In the genomic region with DNA sequence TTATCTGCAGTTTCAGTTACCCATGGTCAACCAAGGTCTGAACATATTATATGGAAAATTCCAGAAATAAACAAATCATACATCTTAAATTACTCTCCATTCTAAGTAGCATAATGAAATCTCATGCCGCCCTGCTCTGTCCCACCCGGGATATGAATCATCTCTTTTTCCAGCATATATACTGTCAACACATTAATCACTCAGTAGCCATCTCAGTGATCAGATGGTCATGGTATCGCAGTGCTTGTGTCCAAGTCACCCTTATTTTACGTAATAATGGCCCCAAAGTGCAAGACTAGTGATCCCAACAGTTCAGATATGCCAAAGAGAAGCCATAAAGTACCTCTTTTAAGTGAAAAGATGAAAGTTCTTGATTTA, we compare ENCODE assay signal across 1 cellular context.
TF ChIP-seq lines count a peak whose summit lies in the region.

No MANE protein-coding gene starts in this region.

TF ChIP-seq in SK-N-SH, 30 proteins besides CTCF, POLR2A, EP300 and RAD21 (continued from another document):
- TF ChIP-seq, protein P1, sequence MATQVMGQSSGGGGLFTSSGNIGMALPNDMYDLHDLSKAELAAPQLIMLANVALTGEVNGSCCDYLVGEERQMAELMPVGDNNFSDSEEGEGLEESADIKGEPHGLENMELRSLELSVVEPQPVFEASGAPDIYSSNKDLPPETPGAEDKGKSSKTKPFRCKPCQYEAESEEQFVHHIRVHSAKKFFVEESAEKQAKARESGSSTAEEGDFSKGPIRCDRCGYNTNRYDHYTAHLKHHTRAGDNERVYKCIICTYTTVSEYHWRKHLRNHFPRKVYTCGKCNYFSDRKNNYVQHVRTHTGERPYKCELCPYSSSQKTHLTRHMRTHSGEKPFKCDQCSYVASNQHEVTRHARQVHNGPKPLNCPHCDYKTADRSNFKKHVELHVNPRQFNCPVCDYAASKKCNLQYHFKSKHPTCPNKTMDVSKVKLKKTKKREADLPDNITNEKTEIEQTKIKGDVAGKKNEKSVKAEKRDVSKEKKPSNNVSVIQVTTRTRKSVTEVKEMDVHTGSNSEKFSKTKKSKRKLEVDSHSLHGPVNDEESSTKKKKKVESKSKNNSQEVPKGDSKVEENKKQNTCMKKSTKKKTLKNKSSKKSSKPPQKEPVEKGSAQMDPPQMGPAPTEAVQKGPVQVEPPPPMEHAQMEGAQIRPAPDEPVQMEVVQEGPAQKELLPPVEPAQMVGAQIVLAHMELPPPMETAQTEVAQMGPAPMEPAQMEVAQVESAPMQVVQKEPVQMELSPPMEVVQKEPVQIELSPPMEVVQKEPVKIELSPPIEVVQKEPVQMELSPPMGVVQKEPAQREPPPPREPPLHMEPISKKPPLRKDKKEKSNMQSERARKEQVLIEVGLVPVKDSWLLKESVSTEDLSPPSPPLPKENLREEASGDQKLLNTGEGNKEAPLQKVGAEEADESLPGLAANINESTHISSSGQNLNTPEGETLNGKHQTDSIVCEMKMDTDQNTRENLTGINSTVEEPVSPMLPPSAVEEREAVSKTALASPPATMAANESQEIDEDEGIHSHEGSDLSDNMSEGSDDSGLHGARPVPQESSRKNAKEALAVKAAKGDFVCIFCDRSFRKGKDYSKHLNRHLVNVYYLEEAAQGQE (IDR thresholded peaks at IDR 0.05; ENCODE audit: low read depth, low read length), result no peak
- TF ChIP-seq MEF2A (IDR thresholded peaks at IDR 0.05; ENCODE audit: borderline replicate concordance, low read depth), result no peak
- TF ChIP-seq GATA2 (CRISPR knock-in tag; IDR thresholded peaks at IDR 0.05), result no peak
- TF ChIP-seq, protein P2, sequence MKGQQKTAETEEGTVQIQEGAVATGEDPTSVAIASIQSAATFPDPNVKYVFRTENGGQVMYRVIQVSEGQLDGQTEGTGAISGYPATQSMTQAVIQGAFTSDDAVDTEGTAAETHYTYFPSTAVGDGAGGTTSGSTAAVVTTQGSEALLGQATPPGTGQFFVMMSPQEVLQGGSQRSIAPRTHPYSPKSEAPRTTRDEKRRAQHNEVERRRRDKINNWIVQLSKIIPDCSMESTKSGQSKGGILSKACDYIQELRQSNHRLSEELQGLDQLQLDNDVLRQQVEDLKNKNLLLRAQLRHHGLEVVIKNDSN (IDR thresholded peaks at IDR 0.05; ENCODE audit: borderline replicate concordance, low read depth), result no peak
- no peak for TF ChIP-seq SMC3 (IDR thresholded peaks at IDR 0.05; ENCODE audit: low read depth, low read length)
- no peak for TF ChIP-seq EZH2phosphoT487 (IDR thresholded peaks at IDR 0.05; ENCODE audit: borderline replicate concordance, low read depth)
- no peak for TF ChIP-seq TAF1 (IDR thresholded peaks at IDR 0.05; ENCODE audit: borderline replicate concordance, low read depth, low read length)
- TF ChIP-seq YY1 (IDR thresholded peaks at IDR 0.05; ENCODE audit: low read depth), result no peak
- TF ChIP-seq NFIC (IDR thresholded peaks at IDR 0.05; ENCODE audit: borderline replicate concordance), result no peak
- TF ChIP-seq RCOR1 (IDR thresholded peaks at IDR 0.05; ENCODE audit: low read length), result no peak
- TF ChIP-seq SIN3A (IDR thresholded peaks at IDR 0.05; ENCODE audit: borderline replicate concordance, low read depth, low read length), result no peak
- no peak for TF ChIP-seq TEAD4 (IDR thresholded peaks at IDR 0.05; ENCODE audit: borderline replicate concordance, insufficient read depth)
- TF ChIP-seq JUND (IDR thresholded peaks at IDR 0.05), result peak; percentile 50; the same call in 1 of the 2 replicates
- no peak for TF ChIP-seq NRF1 (IDR thresholded peaks at IDR 0.05; ENCODE audit: low read depth, low read length)
- TF ChIP-seq, protein P3, sequence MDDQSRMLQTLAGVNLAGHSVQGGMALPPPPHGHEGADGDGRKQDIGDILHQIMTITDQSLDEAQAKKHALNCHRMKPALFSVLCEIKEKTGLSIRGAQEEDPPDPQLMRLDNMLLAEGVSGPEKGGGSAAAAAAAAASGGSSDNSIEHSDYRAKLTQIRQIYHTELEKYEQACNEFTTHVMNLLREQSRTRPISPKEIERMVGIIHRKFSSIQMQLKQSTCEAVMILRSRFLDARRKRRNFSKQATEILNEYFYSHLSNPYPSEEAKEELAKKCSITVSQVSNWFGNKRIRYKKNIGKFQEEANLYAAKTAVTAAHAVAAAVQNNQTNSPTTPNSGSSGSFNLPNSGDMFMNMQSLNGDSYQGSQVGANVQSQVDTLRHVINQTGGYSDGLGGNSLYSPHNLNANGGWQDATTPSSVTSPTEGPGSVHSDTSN (IDR thresholded peaks at IDR 0.05), result peak; percentile 75
- TF ChIP-seq, protein P4, sequence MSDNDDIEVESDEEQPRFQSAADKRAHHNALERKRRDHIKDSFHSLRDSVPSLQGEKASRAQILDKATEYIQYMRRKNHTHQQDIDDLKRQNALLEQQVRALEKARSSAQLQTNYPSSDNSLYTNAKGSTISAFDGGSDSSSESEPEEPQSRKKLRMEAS (IDR thresholded peaks at IDR 0.05; ENCODE audit: low read depth), result no peak
- TF ChIP-seq RXRA (IDR thresholded peaks at IDR 0.05; ENCODE audit: borderline replicate concordance, low read depth), result no peak
- TF ChIP-seq ELF1 (IDR thresholded peaks at IDR 0.05), result no peak
- TF ChIP-seq, protein P5, sequence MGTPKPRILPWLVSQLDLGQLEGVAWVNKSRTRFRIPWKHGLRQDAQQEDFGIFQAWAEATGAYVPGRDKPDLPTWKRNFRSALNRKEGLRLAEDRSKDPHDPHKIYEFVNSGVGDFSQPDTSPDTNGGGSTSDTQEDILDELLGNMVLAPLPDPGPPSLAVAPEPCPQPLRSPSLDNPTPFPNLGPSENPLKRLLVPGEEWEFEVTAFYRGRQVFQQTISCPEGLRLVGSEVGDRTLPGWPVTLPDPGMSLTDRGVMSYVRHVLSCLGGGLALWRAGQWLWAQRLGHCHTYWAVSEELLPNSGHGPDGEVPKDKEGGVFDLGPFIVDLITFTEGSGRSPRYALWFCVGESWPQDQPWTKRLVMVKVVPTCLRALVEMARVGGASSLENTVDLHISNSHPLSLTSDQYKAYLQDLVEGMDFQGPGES (IDR thresholded peaks at IDR 0.05; ENCODE audit: low read depth, low read length), result no peak
